Comparison of ENCODE assay signal across 20 cellular contexts in the genomic region with DNA sequence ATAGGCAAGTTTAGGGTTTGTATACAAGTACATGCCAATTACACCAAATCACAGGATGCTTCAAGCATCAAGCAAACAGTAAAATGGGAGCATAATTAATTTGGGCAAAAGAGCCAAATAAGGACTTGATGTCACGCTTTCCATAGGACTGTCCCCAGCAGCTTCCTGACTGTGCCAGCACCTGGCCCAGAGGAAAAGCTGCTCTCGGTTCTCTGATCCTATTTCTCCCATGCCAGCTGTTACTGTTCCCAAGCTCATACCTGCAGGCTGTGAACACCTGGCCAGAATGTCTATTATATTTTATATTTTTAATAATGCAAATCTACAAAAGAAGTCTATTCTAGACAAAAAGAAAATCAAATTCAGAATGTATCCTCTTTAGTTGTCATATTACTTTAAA. TPM values are rescaled to one million over a fixed set of nuclear protein-coding genes. Genes with fewer than 3 reads are reported as not detected.
DNase-seq lines count a peak whose midpoint lies in the region; ATAC-seq, FAIRE-seq and TF ChIP-seq lines count a peak whose summit lies in the region.
"Had no signal": no experiment of that assay in that cellular context is flagged by ENCODE, and none has a peak within 500 bp of the region (broad histone marks: within the 10 kb centered on the region; RNA-seq: fewer than 3 reads in every experiment).

No MANE protein-coding gene starts in this region.

- H3K27me3 Mint-ChIP-seq in T-cell (no peaks in the 10 kb centered on the region), mesothelial cell of epicardium (ENCODE audit: low read depth) (no peaks in the 10 kb centered on the region)
- H3K27me3 Mint-ChIP-seq: CD8-positive, alpha-beta memory T cell had no signal

- DNase-seq in NCI-H82 (lab: John Stamatoyannopoulos, UW) (peak; percentile 21), NCI-H82 treated with DMSO at 0.1 percent for 48 hours (lab: John Stamatoyannopoulos, UW; ENCODE audit: unreplicated experiment) (no peak), NCI-H2171 (lab: John Stamatoyannopoulos, UW) (peak; percentile 74), sciatic nerve (ENCODE audit: low spot score) (peak; percentile 3), T-cell (no peak), NCI-H446 (lab: John Stamatoyannopoulos, UW) (no peak), mesothelial cell of epicardium (ENCODE audit: low spot score in 2 of 2, unreplicated experiment in 2 of 2) (no peak)
- DNase-seq: 8988T; AML-193; Caco-2; CD8-positive, alpha-beta memory T cell; GM23248 had no signal

- intact Hi-C loops in sciatic nerve (cut with DNase I) = no loop called here

- peaks cover 57% of the 10 kb centered on the region for H3K36me3 Mint-ChIP-seq in T-cell
- H3K36me3 Mint-ChIP-seq in mesothelial cell of epicardium = peaks cover 34% of the 10 kb centered on the region

- H3K9me3 Mint-ChIP-seq in T-cell = no peaks in the 10 kb centered on the region
- no peaks in the 10 kb centered on the region for H3K9me3 Mint-ChIP-seq in mesothelial cell of epicardium
- H3K9me3 Mint-ChIP-seq: CD8-positive, alpha-beta memory T cell had no signal

- no peak overlapping the region for H3K4me3 Mint-ChIP-seq in T-cell
- no peak overlapping the region for H3K4me3 Mint-ChIP-seq in mesothelial cell of epicardium
- H3K4me3 Mint-ChIP-seq: CD8-positive, alpha-beta memory T cell had no signal

- FAIRE-seq in islet of Langerhans (lab: Jason Lieb, UNC) = peak; percentile 21
- FAIRE-seq: GM18507, GM19239, H54, HepG2, HTR-8/SVneo had no signal

- TF ChIP-seq CTCF in mesothelial cell of epicardium (IDR thresholded peaks at IDR 0.05; ENCODE audit: unreplicated experiment) = no peak

- POLR2A ChIA-PET in T-cell (lab: Charles Lee) = no interaction called here

- CTCF ChIA-PET in T-cell (lab: Charles Lee) = no interaction called here

- H3K27ac Mint-ChIP-seq in T-cell (no peak overlapping the region), mesothelial cell of epicardium (no peak overlapping the region)
- H3K27ac Mint-ChIP-seq: CD8-positive, alpha-beta memory T cell had no signal

- ATAC-seq in sciatic nerve (no peak), T-cell (replicated peaks in 1 of 4) (no peak)
- ATAC-seq: HCT116, HepG2 had no signal

- H3K4me1 Mint-ChIP-seq in T-cell (peaks cover 13 to 28% (median 25%) of the 10 kb centered on the region in 3 donors), mesothelial cell of epicardium (no peaks in the 10 kb centered on the region)

RNA-seq across cellular contexts. Expression of gene ZXDC, which starts 12.2 kb away (rescaled TPM):
- 39.7 TPM for total RNA-seq in sciatic nerve
- 10 to 100 TPM; 57.6 to 68.7 (median 61.8) TPM for total RNA-seq in T-cell
- 33.3 to 34.2 TPM (median 33.7 TPM) in 3 replicates for total RNA-seq in mesothelial cell of epicardium

RNA-seq across cellular contexts. Expression of gene UROC1, which starts 54.1 kb away (rescaled TPM):
- total RNA-seq in sciatic nerve (not detected), T-cell (under 1 TPM in 1 of 5 donors, not detected in 4; 0.09 TPM), mesothelial cell of epicardium (0.11 to 0.13 TPM in 2 of 3 replicates, not detected in the other)
- total RNA-seq: Caco-2; CD8-positive, alpha-beta memory T cell; Daoy; GM23248 had no signal

Comparison
In these comparisons a context has a peak if more than half of its experiments do, and no peak if none do; other contexts are left out.
1. DNase-seq: peak in NCI-H82 (single experiment), NCI-H2171 (single experiment) and sciatic nerve (single experiment); none in NCI-H82 treated with DMSO at 0.1 percent for 48 hours (single experiment), T-cell (0 of 34), NCI-H446 (0 of 2) and mesothelial cell of epicardium (0 of 2).